ENCODE assay signal across 12 cellular contexts in the genomic region with DNA sequence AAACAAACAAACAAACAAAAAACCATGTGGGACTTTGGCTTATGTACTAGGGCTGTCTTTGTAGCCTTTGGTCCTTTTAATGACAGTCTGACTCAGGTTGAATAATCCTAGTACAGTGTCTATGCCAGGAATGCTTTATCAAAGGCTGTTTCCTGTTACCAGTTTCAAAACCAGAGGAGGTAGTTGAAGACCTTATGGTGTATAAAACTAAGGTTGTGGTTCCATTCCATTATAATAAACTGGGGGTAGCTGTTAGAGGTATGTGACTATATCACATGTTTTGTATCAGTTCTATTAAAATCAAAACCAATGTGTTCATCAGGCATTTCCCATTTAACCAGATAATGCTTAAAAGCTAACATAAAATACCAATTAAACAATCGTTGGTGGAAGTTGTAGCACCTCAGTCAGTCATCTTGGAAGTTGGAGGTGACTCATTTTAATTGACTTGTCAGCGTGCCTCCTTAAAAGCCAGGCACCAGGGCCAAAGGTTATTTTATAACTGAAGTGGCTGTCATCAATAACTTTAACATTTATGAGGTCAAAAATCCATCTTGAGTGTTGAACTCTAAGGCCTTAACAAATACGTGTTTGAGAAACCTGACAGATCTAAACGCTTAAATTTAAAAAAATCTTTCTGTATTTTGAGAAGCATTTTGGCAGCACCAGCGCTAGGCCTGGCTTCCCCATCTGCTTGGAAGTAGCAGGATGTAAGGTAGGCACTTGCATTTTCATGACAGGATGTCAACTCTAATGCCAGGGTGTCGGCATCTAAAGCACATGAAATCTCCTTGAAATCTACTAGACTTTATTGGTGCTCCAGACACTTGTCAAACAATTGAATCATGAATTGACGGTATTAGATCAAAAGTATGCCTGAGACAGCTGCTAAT.
DNase-seq lines count a peak whose midpoint lies in the region; ATAC-seq and TF ChIP-seq lines count a peak whose summit lies in the region.
"Had no signal": no experiment of that assay in that cellular context is flagged by ENCODE, and none has a peak within 500 bp of the region (broad histone marks: within the 10 kb centered on the region; RNA-seq: fewer than 3 reads in every experiment).

No MANE protein-coding gene starts in this region.

- peaks cover 8% of the 10 kb centered on the region for H3K36me3 ChIP-seq in ACC112 (ENCODE audit: insufficient read depth, low read length)
- H3K36me3 ChIP-seq in hepatocyte (replicated peaks; ENCODE audit: insufficient read depth, low read depth) = no peaks in the 10 kb centered on the region

- H3K79me2 ChIP-seq in ACC112 (ENCODE audit: control insufficient read depth, insufficient read depth, low read length, unreplicated experiment) (peaks cover 12% of the 10 kb centered on the region), hepatocyte (peaks cover 38% of the 10 kb centered on the region)

- H2AFZ ChIP-seq in ACC112 (ENCODE audit: low read length, unreplicated experiment) = no peak overlapping the region
- no peak overlapping the region for H2AFZ ChIP-seq in hepatocyte

- DNase-seq in GM04504 (ENCODE audit: low read depth) (peak; percentile 44), SW480 (ENCODE audit: low spot score) (peak; percentile 37), hepatocyte (ENCODE audit: low spot score) (peak; percentile 18), NCI-H345 treated with DMSO at 0.1 percent for 48 hours (lab: John Stamatoyannopoulos, UW; ENCODE audit: unreplicated experiment) (no peak), DMS153 (lab: John Stamatoyannopoulos, UW) (no peak)
- DNase-seq: hippocampal formation, Kasumi-1, naive B cell, NCI-H446 had no signal

- no peak for TF ChIP-seq CTCF in hepatocyte (IDR thresholded peaks at IDR 0.05; ENCODE audit: poor library complexity)

- no peak overlapping the region for H3K4me2 ChIP-seq in hepatocyte

- 53% methylated on average over 7 of the region's 7 CpGs for WGBS in hepatocyte (ENCODE audit: low lambda C conversion rate, missing lambda C conversion rate)

- H3K27ac ChIP-seq in ACC112 (ENCODE audit: low read depth, low read length) = peak overlapping the region; percentile 21; the same call in 1 of the 2 replicates
- peak overlapping the region; percentile 74 for H3K27ac ChIP-seq in hepatocyte

- no peaks in the 10 kb centered on the region for H3K27me3 ChIP-seq in ACC112 (ENCODE audit: insufficient read depth, low read length)
- H3K27me3 ChIP-seq in hepatocyte = no peaks in the 10 kb centered on the region

- peaks cover 27% of the 10 kb centered on the region for H3K4me1 ChIP-seq in ACC112 (ENCODE audit: control insufficient read depth, insufficient read depth, low read length, unreplicated experiment)
- H3K4me1 ChIP-seq in hepatocyte (ENCODE audit: insufficient read depth) = no peaks in the 10 kb centered on the region

- no peak overlapping the region for H3K4me3 ChIP-seq in ACC112 (ENCODE audit: low read depth, low read length)
- H3K4me3 ChIP-seq in hepatocyte = no peak overlapping the region

- H4K20me1 ChIP-seq in hepatocyte (ENCODE audit: insufficient read depth, poor library complexity, severe bottlenecking) = no peaks in the 10 kb centered on the region

- ATAC-seq in GM21515 (IDR thresholded peaks at IDR 0.05; ENCODE audit: unreplicated experiment) (no peak), HG03571 (IDR thresholded peaks at IDR 0.05; ENCODE audit: unreplicated experiment) (no peak)

- H3K9me3 ChIP-seq in hepatocyte (ENCODE audit: low read depth) = no peaks in the 10 kb centered on the region

- no peaks in the 10 kb centered on the region for H3K9me2 ChIP-seq in hepatocyte (replicated peaks; ENCODE audit: insufficient read depth)

Comparison
In these comparisons a context has a peak if more than half of its experiments do, and no peak if none do; other contexts are left out.
1. DNase-seq: peak in GM04504 (single experiment), SW480 (single experiment) and hepatocyte (single experiment); none in NCI-H345 treated with DMSO at 0.1 percent for 48 hours (single experiment) and DMS153 (single experiment).